Comparison of ENCODE assay signal across 10 cellular contexts in genomic region chr15:60395276-60396011, GRCh38. TPM values are rescaled to one million over a fixed set of nuclear protein-coding genes. Genes with fewer than 3 reads are reported as not detected.
DNase-seq lines count a peak whose midpoint lies in the region; ATAC-seq and TF ChIP-seq lines count a peak whose summit lies in the region.
"Had no signal": no experiment of that assay in that cellular context is flagged by ENCODE, and none has a peak within 500 bp of the region (broad histone marks: within the 10 kb centered on the region; RNA-seq: fewer than 3 reads in every experiment).

No MANE protein-coding gene starts in this region.

- H3K9me3 ChIP-seq in right cardiac atrium (ENCODE audit: control insufficient read depth, low read length) = no peaks in the 10 kb centered on the region

- no peak overlapping the region for H2AK5ac ChIP-seq in mesendoderm (ENCODE audit: low read length)

- H4K5ac ChIP-seq in mesendoderm (ENCODE audit: low read length) = no peak overlapping the region

- H2BK5ac ChIP-seq in mesendoderm (ENCODE audit: low read length) = no peak overlapping the region

- H3K4ac ChIP-seq in mesendoderm (ENCODE audit: low read depth, low read length) = no peak overlapping the region

- WGBS in right cardiac atrium = 63% methylated on average over 9 of the region's 9 CpGs
- no CpG with 5 or more reads among the region's 9 CpGs for WGBS in mesendoderm (ENCODE audit: extremely low coverage, insufficient coverage, low lambda C conversion rate)

- peaks cover 65% of the 10 kb centered on the region for H3K79me2 ChIP-seq in mesendoderm (ENCODE audit: control insufficient read depth, insufficient read depth, low read length)

- H3K4me1 ChIP-seq in right cardiac atrium (ENCODE audit: control insufficient read depth, insufficient read depth, low read length) (peaks cover 17% of the 10 kb centered on the region), mesendoderm (ENCODE audit: control insufficient read depth, low read depth, low read length) (peaks cover 22% of the 10 kb centered on the region)

- no peak overlapping the region for H2BK120ac ChIP-seq in mesendoderm (ENCODE audit: low read depth, low read length)

- peak overlapping the region; percentile 97 for H3K56ac ChIP-seq in mesendoderm (ENCODE audit: low read length)

- in situ Hi-C loops in astrocyte of the spinal cord (cut with HindIII; ENCODE audit: low sequenced_read_pairs) = no loop called here

- H3K27ac ChIP-seq in right cardiac atrium (ENCODE audit: low read length) (peak overlapping the region; percentile 31), mesendoderm (ENCODE audit: low read depth, low read length) (no peak overlapping the region)
- H3K27ac ChIP-seq: WERI-Rb-1 had no signal

- H3K79me1 ChIP-seq in mesendoderm (ENCODE audit: low read length) = peaks cover 28% of the 10 kb centered on the region

- no peaks in the 10 kb centered on the region for H3K27me3 ChIP-seq in right cardiac atrium (ENCODE audit: control insufficient read depth, insufficient read depth)
- no peaks in the 10 kb centered on the region for H3K27me3 ChIP-seq in mesendoderm (ENCODE audit: insufficient read depth, low read length, poor library complexity)

- peak overlapping the region; percentile 29 for H3K9ac ChIP-seq in mesendoderm (ENCODE audit: low read length)

- no peak overlapping the region for H3K18ac ChIP-seq in mesendoderm (ENCODE audit: low read length)

- H3K4me3 ChIP-seq in right cardiac atrium (ENCODE audit: low read length) (no peak overlapping the region), astrocyte of the spinal cord (ENCODE audit: low read depth, low read length) (peak overlapping the region; percentile 91), mesendoderm (ENCODE audit: low read length) (no peak overlapping the region)

- H2BK15ac ChIP-seq in mesendoderm (replicated peaks; ENCODE audit: low read depth) = no peak overlapping the region

- intact Hi-C loops in right cardiac atrium (cut with DNase I) = loop anchor here in 1 of 4 donors (5.0 kb wide), 1 partner anchor 33 kb away; no protein-coding TSS in a partner anchor
- intact Hi-C loops in Right ventricle myocardium superior (cut with DNase I) = loop anchor here (5.0 kb wide), 1 partner anchor 33 kb away; no protein-coding TSS in a partner anchor

- H4K8ac ChIP-seq in mesendoderm (ENCODE audit: low read depth, low read length) = no peak overlapping the region

- TF ChIP-seq CTCF in astrocyte of the spinal cord (IDR thresholded peaks at IDR 0.05; ENCODE audit: low read depth, low read length) = no peak

- H3K23ac ChIP-seq in mesendoderm (ENCODE audit: low read length) = no peak overlapping the region

- no peak for ATAC-seq in right cardiac atrium
- ATAC-seq in Right ventricle myocardium superior (ENCODE audit: poor library complexity) = no peak

- DNase-seq in right cardiac atrium (no peak), Right ventricle myocardium superior (no peak), astrocyte of the spinal cord (ENCODE audit: low read depth, low spot score) (peak; percentile 46), mesendoderm (no peak), HUDEP-2 (lab: John Stamatoyannopoulos, UW; ENCODE audit: unreplicated experiment in 76 of 76) (no peak), mucosa of gallbladder (ENCODE audit: low spot score) (no peak), ureter (ENCODE audit: low spot score) (no peak)
- no peak for DNase-seq in effector CD8-positive, alpha-beta T cell (lab: John Stamatoyannopoulos, UW)
- DNase-seq: KG1, WERI-Rb-1 had no signal

- H3K4me2 ChIP-seq in mesendoderm (ENCODE audit: low read length) = peak overlapping the region; percentile 11

- peaks cover 8% of the 10 kb centered on the region for H3K36me3 ChIP-seq in mesendoderm (ENCODE audit: control insufficient read depth, insufficient read depth, low read length)
- H3K36me3 ChIP-seq: WERI-Rb-1 had no signal

RNA-seq across cellular contexts. Expression of gene ANXA2, which starts 2.3 kb away (rescaled TPM):
- total RNA-seq in right cardiac atrium = 100 to 1,000 TPM; 126 to 293 (median 224) TPM
- polyA plus RNA-seq in right cardiac atrium = 240 TPM
- 157 TPM for total RNA-seq in Right ventricle myocardium superior
- polyA plus RNA-seq in mesendoderm (2013, experiment 1 of 2) = 433 TPM
- 451 TPM for polyA plus RNA-seq in mesendoderm (2013, experiment 2 of 2)
- total RNA-seq in mucosa of gallbladder = 733 TPM
- 684 TPM for total RNA-seq in ureter
